In genomic region chr12:103964805-103965204, GRCh38 we compare ENCODE assay signal across 9 cellular contexts. TPM values are rescaled to one million over a fixed set of nuclear protein-coding genes. Genes with fewer than 3 reads are reported as not detected.
DNase-seq lines count a peak whose midpoint lies in the region; ATAC-seq and TF ChIP-seq lines count a peak whose summit lies in the region.
"Had no signal": no experiment of that assay in that cellular context is flagged by ENCODE, and none has a peak within 500 bp of the region (broad histone marks: within the 10 kb centered on the region; RNA-seq: fewer than 3 reads in every experiment).

No MANE protein-coding gene starts in this region.

- H3K4me1 Mint-ChIP-seq in T-cell: peaks cover 49 to 63% (median 62%) of the 10 kb centered on the region in 3 donors

- no peaks in the 10 kb centered on the region for H3K27me3 Mint-ChIP-seq in T-cell

- H3K36me3 Mint-ChIP-seq in T-cell: peaks cover 11% of the 10 kb centered on the region

- H3K27me3 ChIP-seq in prostate gland (replicated peaks; ENCODE audit: insufficient read depth): no peaks in the 10 kb centered on the region

- peaks cover 4% of the 10 kb centered on the region for H3K4me1 ChIP-seq in prostate gland (replicated peaks)

- DNase-seq in G401 (ENCODE audit: low spot score) (peak; percentile 12), T-cell (no peak), fibroblast of peridontal ligament (ENCODE audit: extremely low read depth) (peak; percentile 14), prostate gland (ENCODE audit: low spot score) (no peak), occipital lobe (lab: John Stamatoyannopoulos, UW) (no peak), DMS114 treated with DMSO at 0.1 percent for 48 hours (lab: John Stamatoyannopoulos, UW; ENCODE audit: unreplicated experiment) (no peak)
- DNase-seq: activated CD8-positive, alpha-beta memory T cell treated with anti-CD3 and anti-CD28 coated beads for 24 hours had no signal

- in situ Hi-C loops in G401 (cut with HindIII; ENCODE audit: low sequenced_read_pairs): no loop called here

- intact Hi-C loops in prostate gland (cut with DNase I): loop anchor here (5.0 to 10.0 kb wide), 2 partner anchors 97 to 140 kb away; partner anchors contain the start of gene HCFC2

- 10% methylated on average over 3 of the region's 3 CpGs for WGBS in prostate gland

- H3K4me3 ChIP-seq in prostate gland: peak overlapping the region; percentile 76 to 83

- H3K9me3 ChIP-seq in prostate gland: no peaks in the 10 kb centered on the region

- no peaks in the 10 kb centered on the region for H3K36me3 ChIP-seq in prostate gland

- H3K4me3 Mint-ChIP-seq in T-cell: peak overlapping the region; percentile 86 to 97 (median 97)

- POLR2A ChIA-PET in T-cell (lab: Charles Lee): interaction anchor here (0.5 to 3.0 kb wide), 10 partner anchors 8 to 173 kb away, joined by 3 to 54 read pairs (median 4); partner anchors contain the start of genes HSP90B1 (in 1 of the 2) and NFYB (in 1 of the 2)

- CTCF ChIA-PET in T-cell (lab: Charles Lee): interaction anchor here in 1 of 2 donors (1.0 to 2.0 kb wide), 3 partner anchors 8 to 144 kb away, joined by 3 to 23 read pairs (median 8); partner anchors contain the start of gene HSP90B1

- no peak for TF ChIP-seq POLR2A in prostate gland (IDR thresholded peaks at IDR 0.05)

- peak overlapping the region; percentile 88 to 90 for H3K27ac ChIP-seq in prostate gland

- ATAC-seq in T-cell (replicated peaks in 1 of 4) (no peak), GM19023 (IDR thresholded peaks at IDR 0.05; ENCODE audit: unreplicated experiment) (no peak), GM21576 (IDR thresholded peaks at IDR 0.05; ENCODE audit: unreplicated experiment) (no peak)

- no peaks in the 10 kb centered on the region for H3K9me3 Mint-ChIP-seq in T-cell

- TF ChIP-seq CTCF in prostate gland (IDR thresholded peaks at IDR 0.05): no peak

- H3K27ac Mint-ChIP-seq in T-cell: peak overlapping the region; percentile 99

RNA-seq across cellular contexts. Expression of gene TDG, which starts 0.9 kb away (rescaled TPM):
- total RNA-seq in G401 (2014; rRNA removed; shearing (Covaris generic)): 30.8 and 47.5 TPM in 2 replicates
- 10 to 100 TPM; 25.0 to 32.4 (median 30.0) TPM for total RNA-seq in T-cell
- total RNA-seq in prostate gland: 10 to 100 TPM; 11.6 to 12.1 TPM
- 61.1 TPM for total RNA-seq in occipital lobe

RNA-seq across cellular contexts. Expression of gene HSP90B1, which starts 34.6 kb away (rescaled TPM):
- total RNA-seq in G401 (2014; rRNA removed; shearing (Covaris generic)): 308 and 400 TPM in 2 replicates
- total RNA-seq in T-cell (100 to 1,000 TPM; 240 to 310 (median 290) TPM), prostate gland (100 to 1,000 TPM; 300 to 652 TPM), occipital lobe (131 TPM)

Comparison
In these comparisons a context has a peak if more than half of its experiments do, and no peak if none do; other contexts are left out.
1. DNase-seq: peak in G401 (single experiment) and fibroblast of peridontal ligament (single experiment); none in T-cell (0 of 34), prostate gland (single experiment), occipital lobe (single experiment) and DMS114 treated with DMSO at 0.1 percent for 48 hours (single experiment).